In the genomic region with DNA sequence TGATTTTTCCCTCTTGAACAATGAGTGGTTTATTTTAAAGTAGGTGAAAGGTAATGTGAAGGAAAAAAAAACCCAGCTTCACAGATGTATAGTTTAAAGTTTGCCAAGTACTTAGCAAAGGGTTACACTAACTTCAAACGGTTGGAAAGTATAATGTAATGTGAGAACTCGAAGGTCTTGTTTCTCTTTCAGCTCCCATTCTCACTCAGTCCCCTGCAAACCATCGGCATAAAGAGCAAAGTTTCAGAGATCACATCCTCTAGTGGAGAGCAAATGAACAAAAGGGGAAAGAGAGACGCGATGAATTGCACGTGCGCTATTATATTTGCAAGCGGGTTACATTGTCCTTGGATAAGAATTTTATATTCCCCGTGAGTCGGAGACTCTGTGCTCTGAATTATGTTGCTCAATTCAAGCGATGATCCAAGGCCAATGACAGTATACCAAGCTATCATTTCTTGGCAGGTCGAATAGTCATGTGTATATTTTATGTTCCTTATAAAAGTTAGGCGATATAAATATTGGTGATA, we compare ENCODE assay signal across 1 cellular context.
TF ChIP-seq lines count a peak whose summit lies in the region.

No MANE protein-coding gene starts in this region.

TF ChIP-seq in HepG2, 621 proteins besides CTCF, POLR2A, EP300 and RAD21 (continued from another document):
- TF ChIP-seq, protein P1, sequence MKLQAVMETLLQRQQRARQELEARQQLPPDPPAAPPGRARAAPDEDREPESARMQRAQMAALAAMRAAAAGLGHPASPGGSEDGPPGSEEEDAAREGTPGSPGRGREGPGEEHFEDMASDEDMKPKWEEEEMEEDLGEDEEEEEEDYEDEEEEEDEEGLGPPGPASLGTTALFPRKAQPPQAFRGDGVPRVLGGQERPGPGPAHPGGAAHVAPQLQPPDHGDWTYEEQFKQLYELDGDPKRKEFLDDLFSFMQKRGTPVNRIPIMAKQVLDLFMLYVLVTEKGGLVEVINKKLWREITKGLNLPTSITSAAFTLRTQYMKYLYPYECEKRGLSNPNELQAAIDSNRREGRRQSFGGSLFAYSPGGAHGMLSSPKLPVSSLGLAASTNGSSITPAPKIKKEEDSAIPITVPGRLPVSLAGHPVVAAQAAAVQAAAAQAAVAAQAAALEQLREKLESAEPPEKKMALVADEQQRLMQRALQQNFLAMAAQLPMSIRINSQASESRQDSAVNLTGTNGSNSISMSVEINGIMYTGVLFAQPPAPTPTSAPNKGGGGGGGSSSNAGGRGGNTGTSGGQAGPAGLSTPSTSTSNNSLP (IDR thresholded peaks at IDR 0.05; ENCODE audit: low read depth, low read length) = peak; percentile 88
- TF ChIP-seq ZSCAN20 (CRISPR knock-in tag; IDR thresholded peaks at IDR 0.05; ENCODE audit: borderline replicate concordance) (no peak), SAFB2 (CRISPR knock-in tag; IDR thresholded peaks at IDR 0.05; ENCODE audit: borderline replicate concordance, low read depth) (no peak), HDAC1 (CRISPR knock-in tag; IDR thresholded peaks at IDR 0.05) (peak; percentile 71)
- TF ChIP-seq, protein P2, sequence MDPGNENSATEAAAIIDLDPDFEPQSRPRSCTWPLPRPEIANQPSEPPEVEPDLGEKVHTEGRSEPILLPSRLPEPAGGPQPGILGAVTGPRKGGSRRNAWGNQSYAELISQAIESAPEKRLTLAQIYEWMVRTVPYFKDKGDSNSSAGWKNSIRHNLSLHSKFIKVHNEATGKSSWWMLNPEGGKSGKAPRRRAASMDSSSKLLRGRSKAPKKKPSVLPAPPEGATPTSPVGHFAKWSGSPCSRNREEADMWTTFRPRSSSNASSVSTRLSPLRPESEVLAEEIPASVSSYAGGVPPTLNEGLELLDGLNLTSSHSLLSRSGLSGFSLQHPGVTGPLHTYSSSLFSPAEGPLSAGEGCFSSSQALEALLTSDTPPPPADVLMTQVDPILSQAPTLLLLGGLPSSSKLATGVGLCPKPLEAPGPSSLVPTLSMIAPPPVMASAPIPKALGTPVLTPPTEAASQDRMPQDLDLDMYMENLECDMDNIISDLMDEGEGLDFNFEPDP (CRISPR knock-in tag; conservative IDR thresholded peaks at IDR 0.05) = no peak
- TF ChIP-seq, protein P3, sequence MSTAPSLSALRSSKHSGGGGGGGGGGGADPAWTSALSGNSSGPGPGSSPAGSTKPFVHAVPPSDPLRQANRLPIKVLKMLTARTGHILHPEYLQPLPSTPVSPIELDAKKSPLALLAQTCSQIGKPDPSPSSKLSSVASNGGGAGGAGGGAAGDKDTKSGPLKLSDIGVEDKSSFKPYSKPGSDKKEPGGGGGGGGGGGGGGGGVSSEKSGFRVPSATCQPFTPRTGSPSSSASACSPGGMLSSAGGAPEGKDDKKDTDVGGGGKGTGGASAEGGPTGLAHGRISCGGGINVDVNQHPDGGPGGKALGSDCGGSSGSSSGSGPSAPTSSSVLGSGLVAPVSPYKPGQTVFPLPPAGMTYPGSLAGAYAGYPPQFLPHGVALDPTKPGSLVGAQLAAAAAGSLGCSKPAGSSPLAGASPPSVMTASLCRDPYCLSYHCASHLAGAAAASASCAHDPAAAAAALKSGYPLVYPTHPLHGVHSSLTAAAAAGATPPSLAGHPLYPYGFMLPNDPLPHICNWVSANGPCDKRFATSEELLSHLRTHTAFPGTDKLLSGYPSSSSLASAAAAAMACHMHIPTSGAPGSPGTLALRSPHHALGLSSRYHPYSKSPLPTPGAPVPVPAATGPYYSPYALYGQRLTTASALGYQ (CRISPR knock-in tag; IDR thresholded peaks at IDR 0.05) = peak; percentile 92
- TF ChIP-seq, protein P4, sequence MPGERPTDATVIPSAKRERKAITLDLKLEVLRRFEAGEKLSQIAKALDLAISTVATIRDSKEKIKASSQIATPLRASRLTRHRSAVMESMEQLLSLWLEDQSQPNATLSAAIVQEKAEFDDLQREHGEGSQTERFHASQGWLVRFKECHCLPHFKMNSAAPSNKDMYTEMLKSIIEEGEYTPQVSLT (CRISPR knock-in tag; IDR thresholded peaks at IDR 0.05; ENCODE audit: borderline replicate concordance, low read depth) = no peak
